18 cellular contexts compared by ENCODE assay signal in the genomic region with DNA sequence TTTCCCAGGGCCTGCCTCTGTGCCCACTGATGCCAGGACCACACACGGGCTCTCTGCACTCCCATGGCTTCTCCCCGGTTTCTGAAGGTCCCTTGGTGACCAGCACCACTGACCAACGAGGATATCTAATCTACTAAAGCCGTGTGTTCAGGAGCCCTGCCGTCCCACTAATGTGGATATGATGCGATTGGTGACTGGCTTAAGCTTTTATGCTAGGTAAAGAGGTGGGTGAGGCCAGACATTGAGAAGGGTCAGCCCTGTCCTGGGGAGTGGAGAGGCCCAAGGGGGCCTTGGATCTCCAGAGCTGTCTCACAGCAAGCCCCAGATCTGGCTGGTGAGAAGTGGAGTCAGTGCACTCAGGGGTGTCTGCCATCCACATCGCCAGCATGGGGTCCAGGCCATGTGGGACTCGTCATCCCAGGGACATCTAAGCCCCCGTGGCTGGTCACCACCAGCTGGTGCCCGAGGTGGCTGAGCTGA.
DNase-seq lines count a peak whose midpoint lies in the region; ATAC-seq and TF ChIP-seq lines count a peak whose summit lies in the region.
"Had no signal": no experiment of that assay in that cellular context is flagged by ENCODE, and none has a peak within 500 bp of the region (broad histone marks: within the 10 kb centered on the region; RNA-seq: fewer than 3 reads in every experiment).

No MANE protein-coding gene starts in this region.

- no peak overlapping the region for H2AFZ ChIP-seq in neuronal stem cell (ENCODE audit: low read length)

- H3K36me3 Mint-ChIP-seq in activated CD8-positive, alpha-beta memory T cell treated with anti-CD3 and anti-CD28 coated beads, Interleukin-2, amount 10 ng/mL, durations not matched to agents 7 days and 5 days, result no peaks in the 10 kb centered on the region
- H3K36me3 Mint-ChIP-seq in CD4-positive, alpha-beta T cell (ENCODE audit: low read depth), result no peaks in the 10 kb centered on the region

- H3K27me3 ChIP-seq in CD4-positive, alpha-beta T cell (ENCODE audit: control insufficient read depth, insufficient read depth, low read length), result no peaks in the 10 kb centered on the region
- H3K27me3 ChIP-seq in neuronal stem cell (ENCODE audit: control insufficient read depth in 3 of 3, insufficient read depth in 3 of 3, low read depth in 1 of 3, low read length in 3 of 3) (no peaks in the 10 kb centered on the region), suprapubic skin (peaks cover 11% of the 10 kb centered on the region)

- in situ Hi-C loops in KBM-7 (cut with MboI; ENCODE audit: low pct_unique_long_range_greater_than_20kb, low sequenced_read_pairs), result no loop called here

- H3K27me3 Mint-ChIP-seq in activated CD8-positive, alpha-beta memory T cell treated with anti-CD3 and anti-CD28 coated beads, Interleukin-2, amount 10 ng/mL, durations not matched to agents 7 days and 5 days, result peaks cover 4% of the 10 kb centered on the region
- H3K27me3 Mint-ChIP-seq in CD4-positive, alpha-beta T cell, result no peaks in the 10 kb centered on the region

- no peak for TF ChIP-seq EP300 in suprapubic skin (IDR thresholded peaks at IDR 0.05)

- no peak overlapping the region for H3K14ac ChIP-seq in neuronal stem cell (ENCODE audit: low read length)

- no peak overlapping the region for H3K18ac ChIP-seq in neuronal stem cell (ENCODE audit: low read length)

- H4K91ac ChIP-seq in neuronal stem cell (ENCODE audit: low read depth, low read length, poor library complexity), result no peak overlapping the region

- ATAC-seq in activated CD8-positive, alpha-beta memory T cell treated with anti-CD3 and anti-CD28 coated beads, Interleukin-2, amount 10 ng/mL, durations not matched to agents 7 days and 5 days, result no peak
- ATAC-seq in CD4-positive, alpha-beta T cell (ENCODE audit: poor library complexity), result peak; percentile 26

- H3K36me3 ChIP-seq in neuronal stem cell (replicated peaks in 1 of 2; ENCODE audit: control insufficient read depth in 2 of 2, insufficient read depth in 2 of 2, low read length in 2 of 2), result no peaks in the 10 kb centered on the region
- no peaks in the 10 kb centered on the region for H3K36me3 ChIP-seq in suprapubic skin
- H3K36me3 ChIP-seq: SJSA1 had no signal

- H3K23ac ChIP-seq in neuronal stem cell (ENCODE audit: low read depth, low read length, poor library complexity), result no peak overlapping the region

- no peak overlapping the region for H3K27ac Mint-ChIP-seq in activated CD8-positive, alpha-beta memory T cell treated with anti-CD3 and anti-CD28 coated beads, Interleukin-2, amount 10 ng/mL, durations not matched to agents 7 days and 5 days
- H3K27ac Mint-ChIP-seq in CD4-positive, alpha-beta T cell, result no peak overlapping the region

- no peak for TF ChIP-seq CTCF in CD4-positive, alpha-beta T cell (IDR thresholded peaks at IDR 0.05)
- TF ChIP-seq CTCF in suprapubic skin (IDR thresholded peaks at IDR 0.05), result no peak

- CTCF ChIA-PET in activated CD8-positive, alpha-beta memory T cell treated with anti-CD3 and anti-CD28 coated beads, Interleukin-2, amount 10 ng/mL, durations not matched to agents 7 days and 5 days (lab: Charles Lee), result no interaction called here
- CTCF ChIA-PET in CD4-positive, alpha-beta T cell (lab: Charles Lee), result no interaction called here

- no peak overlapping the region for H3K27ac ChIP-seq in CD4-positive, alpha-beta T cell (ENCODE audit: low read depth, low read length)
- H3K27ac ChIP-seq in neuronal stem cell (replicated peaks; ENCODE audit: low read length) (no peak overlapping the region), suprapubic skin (no peak overlapping the region)
- H3K27ac ChIP-seq: RWPE1, SJSA1 had no signal

- H3K79me1 ChIP-seq in neuronal stem cell (ENCODE audit: low read depth, low read length), result no peaks in the 10 kb centered on the region

- no peak for TF ChIP-seq POLR2A in suprapubic skin (IDR thresholded peaks at IDR 0.05)

- H3K4me1 ChIP-seq in neuronal stem cell (ENCODE audit: control insufficient read depth in 2 of 2, insufficient read depth in 1 of 2, low read depth in 1 of 2, low read length in 2 of 2) (peaks cover 0 to 3% of the 10 kb centered on the region in 2 donors), suprapubic skin (peaks cover 14% of the 10 kb centered on the region)
- H3K4me1 ChIP-seq: SJSA1 had no signal

- peak overlapping the region; percentile 4 for H2AK5ac ChIP-seq in neuronal stem cell (ENCODE audit: low read depth, low read length)

- H3K9me3 Mint-ChIP-seq in activated CD8-positive, alpha-beta memory T cell treated with anti-CD3 and anti-CD28 coated beads, Interleukin-2, amount 10 ng/mL, durations not matched to agents 7 days and 5 days (ENCODE audit: low read depth), result no peaks in the 10 kb centered on the region
- no peaks in the 10 kb centered on the region for H3K9me3 Mint-ChIP-seq in CD4-positive, alpha-beta T cell

- H2BK5ac ChIP-seq in neuronal stem cell (ENCODE audit: low read length), result no peak overlapping the region

- no peak overlapping the region for H3K4ac ChIP-seq in neuronal stem cell (ENCODE audit: low read length)

- H3K4me3 ChIP-seq in neuronal stem cell (ENCODE audit: low read length in 2 of 2) (no peak overlapping the region), suprapubic skin (no peak overlapping the region)
- H3K4me3 ChIP-seq: SJSA1 had no signal

- H4K8ac ChIP-seq in neuronal stem cell (ENCODE audit: low read depth, low read length), result no peak overlapping the region

- H3K4me1 Mint-ChIP-seq in activated CD8-positive, alpha-beta memory T cell treated with anti-CD3 and anti-CD28 coated beads, Interleukin-2, amount 10 ng/mL, durations not matched to agents 7 days and 5 days, result no peaks in the 10 kb centered on the region
- H3K4me1 Mint-ChIP-seq in CD4-positive, alpha-beta T cell (ENCODE audit: low read depth), result no peaks in the 10 kb centered on the region

- no CpG with 5 or more reads among the region's 10 CpGs for WGBS in neuronal stem cell (ENCODE audit: extremely low coverage in 2 of 2, insufficient read length in 2 of 2, insufficient replicate concordance in 1 of 2), 2 donors
- 91% methylated on average over 10 of the region's 10 CpGs for WGBS in suprapubic skin

- H3K9ac ChIP-seq in neuronal stem cell (ENCODE audit: low read depth, low read length, poor library complexity), result no peak overlapping the region

- H3K4me2 ChIP-seq in neuronal stem cell (ENCODE audit: insufficient read depth, low read length, poor library complexity, severe bottlenecking), result no peak overlapping the region

- H2BK120ac ChIP-seq in neuronal stem cell (ENCODE audit: low read depth, low read length), result no peak overlapping the region

- POLR2A ChIA-PET in CD4-positive, alpha-beta T cell (lab: Charles Lee), result no interaction called here

- H3K4me3 Mint-ChIP-seq in activated CD8-positive, alpha-beta memory T cell treated with anti-CD3 and anti-CD28 coated beads, Interleukin-2, amount 10 ng/mL, durations not matched to agents 7 days and 5 days, result no peak overlapping the region
- H3K4me3 Mint-ChIP-seq in CD4-positive, alpha-beta T cell, result no peak overlapping the region

- peak; percentile 37 for DNase-seq in activated CD8-positive, alpha-beta memory T cell treated with anti-CD3 and anti-CD28 coated beads, Interleukin-2, amount 10 ng/mL, durations not matched to agents 7 days and 5 days
- no peak for DNase-seq in activated CD8-positive, alpha-beta memory T cell treated with anti-CD3 and anti-CD28 coated beads for 24 hours
- no peak for DNase-seq in CD4-positive, alpha-beta T cell
- DNase-seq in neuronal stem cell (ENCODE audit: low spot score) (no peak), suprapubic skin (ENCODE audit: low spot score in 2 of 2) (peak; percentile 38 to 65), Kasumi-1 (lab: John Stamatoyannopoulos, UW) (no peak), cerebellar cortex (ENCODE audit: low spot score) (no peak), KBM-7 (no peak)
- DNase-seq: 8988T, DMS 273 treated with DMSO at 0.1 percent for 48 hours, NCI-H1436, NCI-H2029 treated with DMSO at 0.1 percent for 48 hours, NCI-H2171 treated with DMSO at 0.1 percent for 48 hours, NCI-H446 treated with DMSO at 0.1 percent for 48 hours, NCI-H748 treated with DMSO at 0.1 percent for 48 hours, OCI-M1 had no signal

- intact Hi-C loops in CD4-positive, alpha-beta T cell (cut with DNase I, micrococcal nuclease), result no loop called here

- H3K9me3 ChIP-seq in CD4-positive, alpha-beta T cell (ENCODE audit: control insufficient read depth, low read length), result no peaks in the 10 kb centered on the region
- H3K9me3 ChIP-seq in neuronal stem cell (replicated peaks in 1 of 2; ENCODE audit: control insufficient read depth in 2 of 2, insufficient read depth in 1 of 2, low read depth in 1 of 2, low read length in 2 of 2), result no peaks in the 10 kb centered on the region
- no peaks in the 10 kb centered on the region for H3K9me3 ChIP-seq in suprapubic skin
- H3K9me3 ChIP-seq: SJSA1 had no signal

- no peak overlapping the region for H2BK15ac ChIP-seq in neuronal stem cell (ENCODE audit: low read length)

- H2BK12ac ChIP-seq in neuronal stem cell (ENCODE audit: low read length), result no peak overlapping the region

Comparison
In these comparisons a context has a peak if more than half of its experiments do, and no peak if none do; other contexts are left out.
1. DNase-seq: peak in activated CD8-positive, alpha-beta memory T cell treated with anti-CD3 and anti-CD28 coated beads, Interleukin-2, amount 10 ng/mL, durations not matched to agents 7 days and 5 days (single experiment) and suprapubic skin (2 of 2); none in activated CD8-positive, alpha-beta memory T cell treated with anti-CD3 and anti-CD28 coated beads for 24 hours (single experiment), CD4-positive, alpha-beta T cell (0 of 10), neuronal stem cell (single experiment), Kasumi-1 (0 of 2), cerebellar cortex (single experiment) and KBM-7 (single experiment).